ENCODE assay signal across 12 cellular contexts in the genomic region with DNA sequence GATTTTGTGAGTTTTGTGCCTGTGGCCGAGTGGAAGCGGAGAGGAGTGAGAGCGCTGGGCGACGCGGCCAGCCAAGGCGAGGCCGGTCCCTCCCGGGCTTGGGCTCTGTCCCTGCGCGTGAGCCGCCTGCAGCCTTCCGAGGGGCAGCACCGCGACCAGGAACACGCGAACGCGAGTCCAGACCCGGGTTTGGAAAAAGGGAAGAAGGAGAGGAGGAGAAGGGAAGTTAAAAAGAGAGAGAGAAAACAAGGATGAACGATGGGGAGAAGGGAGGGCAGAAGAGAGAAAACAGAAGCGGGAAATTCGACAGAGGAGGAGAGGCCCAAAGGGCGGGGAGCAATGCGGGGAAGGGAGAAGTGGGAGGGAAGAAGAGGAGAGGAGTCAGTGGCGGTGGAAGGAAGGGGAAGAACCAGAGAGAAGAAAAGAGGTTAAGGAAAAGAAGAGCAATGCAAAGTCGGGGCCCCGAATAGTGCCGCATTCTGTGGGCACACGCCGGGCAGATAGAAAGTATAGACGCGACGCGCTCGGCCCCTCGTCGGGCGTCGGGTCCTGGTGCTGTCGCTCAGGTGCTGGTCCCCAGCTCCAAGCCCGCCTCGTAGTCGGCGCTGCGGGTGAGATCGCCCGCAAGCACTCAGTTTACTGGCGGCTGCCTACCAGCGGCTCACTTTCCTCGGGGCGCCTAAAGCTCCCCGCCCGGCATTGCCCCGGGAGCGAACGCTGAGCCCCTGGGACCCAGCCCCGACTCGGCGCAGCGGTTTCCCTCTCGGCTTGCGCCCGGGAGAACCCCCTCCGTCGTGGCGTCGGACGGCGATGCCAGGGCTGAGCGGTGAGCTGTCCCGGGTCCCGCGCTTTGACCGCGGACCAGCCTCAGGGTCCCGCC. TPM values are rescaled to one million over a fixed set of nuclear protein-coding genes. Genes with fewer than 3 reads are reported as not detected.
DNase-seq lines count a peak whose midpoint lies in the region; ATAC-seq, FAIRE-seq and TF ChIP-seq lines count a peak whose summit lies in the region.
"Had no signal": no experiment of that assay in that cellular context is flagged by ENCODE, and none has a peak within 500 bp of the region (broad histone marks: within the 10 kb centered on the region; RNA-seq: fewer than 3 reads in every experiment).

No MANE protein-coding gene starts in this region.

- H3K79me2 ChIP-seq in fibroblast of lung (ENCODE audit: control insufficient read depth, insufficient read depth, low read length) (no peaks in the 10 kb centered on the region), trophoblast cell (ENCODE audit: control insufficient read depth, insufficient read depth, low read length, poor library complexity) (peaks cover 3% of the 10 kb centered on the region)

- H3K23ac ChIP-seq in trophoblast cell (ENCODE audit: low read length) = no peak overlapping the region

- H3K18ac ChIP-seq in trophoblast cell (ENCODE audit: low read length) = no peak overlapping the region

- peak overlapping the region; percentile 66 for H4K91ac ChIP-seq in trophoblast cell (ENCODE audit: low read depth, low read length)

- H3K27ac ChIP-seq in fibroblast of lung (ENCODE audit: insufficient read depth, low read length) = no peak overlapping the region
- no peak overlapping the region for H3K27ac ChIP-seq in trophoblast cell (ENCODE audit: low read depth, low read length)
- H3K27ac ChIP-seq: HL-60 had no signal

- DNase-seq in D721Med (ENCODE audit: insufficient read length, low spot score) = peak; percentile 28
- DNase-seq in fibroblast of lung (ENCODE audit: low read depth in 2 of 2) = no peak
- peak in 1 of 2 donors; percentile 34 for DNase-seq in trophoblast cell
- no peak for DNase-seq in hypothalamus (lab: John Stamatoyannopoulos, UW)
- no peak for DNase-seq in NCI-H128 (lab: John Stamatoyannopoulos, UW; ENCODE audit: unreplicated experiment)
- DNase-seq: OCI-M1 had no signal

- TF ChIP-seq CTCF in D721Med (IDR thresholded peaks at IDR 0.05; ENCODE audit: insufficient read depth, missing control alignments) (no peak), fibroblast of lung (conservative IDR thresholded peaks at IDR 0.05 in 1 of 2, IDR thresholded peaks at IDR 0.05 in 1 of 2; ENCODE audit: low read depth in 1 of 2, low read length in 2 of 2) (no peak)

- no peak overlapping the region for H2AFZ ChIP-seq in fibroblast of lung (ENCODE audit: low read length)
- peak overlapping the region; percentile 17 for H2AFZ ChIP-seq in trophoblast cell (ENCODE audit: insufficient read depth, low read length, poor library complexity)

- no peak overlapping the region for H2AK5ac ChIP-seq in trophoblast cell (ENCODE audit: low read length)

- H3K9ac ChIP-seq in fibroblast of lung (ENCODE audit: insufficient read depth, low read length) = no peak overlapping the region
- H3K9ac ChIP-seq in trophoblast cell (ENCODE audit: low read length) = no peak overlapping the region

- peak overlapping the region; percentile 26 for H2BK120ac ChIP-seq in trophoblast cell (ENCODE audit: insufficient read depth, low read length, poor library complexity)

- peak overlapping the region; percentile 56 for H2BK12ac ChIP-seq in trophoblast cell (ENCODE audit: low read length)

- H3K36me3 ChIP-seq in fibroblast of lung (ENCODE audit: control insufficient read depth, insufficient read depth, low read length) (no peaks in the 10 kb centered on the region), trophoblast cell (ENCODE audit: control insufficient read depth in 1 of 2, insufficient read depth in 2 of 2, low read length in 2 of 2) (no peaks in the 10 kb centered on the region)

- H3K9me3 ChIP-seq in fibroblast of lung (ENCODE audit: control insufficient read depth, insufficient read depth, low read depth, low read length) = no peaks in the 10 kb centered on the region
- H3K9me3 ChIP-seq in trophoblast cell (ENCODE audit: insufficient read depth, low read depth, low read length) = peaks cover 2% of the 10 kb centered on the region

- H3K27me3 ChIP-seq in fibroblast of lung (ENCODE audit: control insufficient read depth, insufficient read depth, low read length) (peaks cover 56% of the 10 kb centered on the region), trophoblast cell (ENCODE audit: insufficient read depth, low read length) (peaks cover 35% of the 10 kb centered on the region)

- FAIRE-seq in D721Med (lab: Jason Lieb, UNC) = no peak
- FAIRE-seq: GM12878 had no signal

- H3K14ac ChIP-seq in trophoblast cell (ENCODE audit: low read length) = no peak overlapping the region

- no peaks in the 10 kb centered on the region for H4K20me1 ChIP-seq in fibroblast of lung (ENCODE audit: control insufficient read depth, extremely low read depth, insufficient read depth, low read length)

- H3K4me1 ChIP-seq in fibroblast of lung (ENCODE audit: control insufficient read depth, extremely low read depth, insufficient read depth, low read length) (no peaks in the 10 kb centered on the region), trophoblast cell (ENCODE audit: control insufficient read depth in 1 of 2, insufficient read depth in 2 of 2, low read length in 2 of 2) (peaks cover 13 to 21% of the 10 kb centered on the region in 2 experiments)

- WGBS in trophoblast cell (ENCODE audit: extremely low coverage, insufficient coverage, insufficient read length) = no CpG with 5 or more reads among the region's 77 CpGs

- peak overlapping the region; percentile 35 for H4K8ac ChIP-seq in trophoblast cell (ENCODE audit: low read depth, low read length)

- H3K4me3 ChIP-seq in fibroblast of lung (replicated peaks in 1 of 4; ENCODE audit: control extremely low read depth in 1 of 4, insufficient read depth in 1 of 4, low read depth in 3 of 4, low read length in 4 of 4) (peak overlapping the region; percentile 21 to 37 (median 26)), trophoblast cell (ENCODE audit: low read depth, low read length) (peak overlapping the region; percentile 59)
- H3K4me3 ChIP-seq: GM12878 had no signal

- peaks cover 13% of the 10 kb centered on the region for H3K79me1 ChIP-seq in trophoblast cell (ENCODE audit: low read length)

- no peak overlapping the region for H3K4ac ChIP-seq in trophoblast cell (ENCODE audit: low read depth, low read length)

- H4K12ac ChIP-seq in trophoblast cell (ENCODE audit: low read depth, low read length) = no peak overlapping the region

- no peak overlapping the region for H2BK5ac ChIP-seq in trophoblast cell (ENCODE audit: low read depth, low read length, poor library complexity)

- H3K4me2 ChIP-seq in fibroblast of lung (ENCODE audit: extremely low read depth, insufficient read depth, low read length) (peak overlapping the region; percentile 44), trophoblast cell (ENCODE audit: low read length) (peak overlapping the region; percentile 70)

- peak; percentile 10; the same call in 1 of the 3 replicates for ATAC-seq in SK-N-SH treated with all-trans-retinoic acid at 6 μM for 48 hours
- no peak for ATAC-seq in activated CD4-positive, CD25-positive, alpha-beta regulatory T cell treated with anti-CD3 and anti-CD28 coated beads, Interleukin-2, amount 50 U/mL, for 24 hours
- ATAC-seq in HG02798 (IDR thresholded peaks at IDR 0.05; ENCODE audit: poor library complexity, unreplicated experiment) = no peak
- ATAC-seq: GM12878 had no signal

TF ChIP-seq in SK-N-SH treated with all-trans-retinoic acid at 6 μM for 48 hours, 23 proteins besides CTCF, POLR2A, EP300 and RAD21 (continues in another document):
- TF ChIP-seq ZFP30 (CRISPR knock-in tag; IDR thresholded peaks at IDR 0.05) = no peak
- TF ChIP-seq RARB (CRISPR knock-in tag; IDR thresholded peaks at IDR 0.05) = no peak
- TF ChIP-seq, protein P1, sequence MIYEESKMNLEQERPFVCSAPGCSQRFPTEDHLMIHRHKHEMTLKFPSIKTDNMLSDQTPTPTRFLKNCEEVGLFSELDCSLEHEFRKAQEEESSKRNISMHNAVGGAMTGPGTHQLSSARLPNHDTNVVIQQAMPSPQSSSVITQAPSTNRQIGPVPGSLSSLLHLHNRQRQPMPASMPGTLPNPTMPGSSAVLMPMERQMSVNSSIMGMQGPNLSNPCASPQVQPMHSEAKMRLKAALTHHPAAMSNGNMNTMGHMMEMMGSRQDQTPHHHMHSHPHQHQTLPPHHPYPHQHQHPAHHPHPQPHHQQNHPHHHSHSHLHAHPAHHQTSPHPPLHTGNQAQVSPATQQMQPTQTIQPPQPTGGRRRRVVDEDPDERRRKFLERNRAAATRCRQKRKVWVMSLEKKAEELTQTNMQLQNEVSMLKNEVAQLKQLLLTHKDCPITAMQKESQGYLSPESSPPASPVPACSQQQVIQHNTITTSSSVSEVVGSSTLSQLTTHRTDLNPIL (CRISPR knock-in tag; IDR thresholded peaks at IDR 0.05; ENCODE audit: low read depth) = no peak
- TF ChIP-seq, protein P2, sequence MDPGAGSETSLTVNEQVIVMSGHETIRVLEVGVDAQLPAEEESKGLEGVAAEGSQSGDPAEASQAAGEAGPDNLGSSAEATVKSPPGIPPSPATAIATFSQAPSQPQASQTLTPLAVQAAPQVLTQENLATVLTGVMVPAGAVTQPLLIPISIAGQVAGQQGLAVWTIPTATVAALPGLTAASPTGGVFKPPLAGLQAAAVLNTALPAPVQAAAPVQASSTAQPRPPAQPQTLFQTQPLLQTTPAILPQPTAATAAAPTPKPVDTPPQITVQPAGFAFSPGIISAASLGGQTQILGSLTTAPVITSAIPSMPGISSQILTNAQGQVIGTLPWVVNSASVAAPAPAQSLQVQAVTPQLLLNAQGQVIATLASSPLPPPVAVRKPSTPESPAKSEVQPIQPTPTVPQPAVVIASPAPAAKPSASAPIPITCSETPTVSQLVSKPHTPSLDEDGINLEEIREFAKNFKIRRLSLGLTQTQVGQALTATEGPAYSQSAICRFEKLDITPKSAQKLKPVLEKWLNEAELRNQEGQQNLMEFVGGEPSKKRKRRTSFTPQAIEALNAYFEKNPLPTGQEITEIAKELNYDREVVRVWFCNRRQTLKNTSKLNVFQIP (CRISPR knock-in tag; IDR thresholded peaks at IDR 0.05; ENCODE audit: borderline replicate concordance, low read depth) = no peak
- no peak for TF ChIP-seq ISL1 (CRISPR knock-in tag; IDR thresholded peaks at IDR 0.05)
- no peak for TF ChIP-seq TCF4 (CRISPR knock-in tag; IDR thresholded peaks at IDR 0.05; ENCODE audit: borderline replicate concordance)
- no peak for TF ChIP-seq ESRRG (CRISPR knock-in tag; IDR thresholded peaks at IDR 0.05)
- TF ChIP-seq ZNF565 (CRISPR knock-in tag; conservative IDR thresholded peaks at IDR 0.05; ENCODE audit: low read depth) = no peak

RNA-seq across cellular contexts. Expression of a gene that starts 2.8 kb away (rescaled TPM):
- total RNA-seq in fibroblast of lung = not detected in 2 replicates
- polyA plus RNA-seq in fibroblast of lung = not detected in 2 replicates
- not detected in 2 replicates for polyA plus RNA-seq in fibroblast of lung (2012)
- not detected in 2 replicates for polyA minus RNA-seq in fibroblast of lung (ENCODE audit: low replicate concordance)
- 6.8 and 7.0 TPM in 2 replicates for polyA plus RNA-seq in trophoblast cell (2013)
- total RNA-seq: GM12878, skeletal muscle tissue had no signal
